Comparison of ENCODE assay signal across 9 cellular contexts in the genomic region with DNA sequence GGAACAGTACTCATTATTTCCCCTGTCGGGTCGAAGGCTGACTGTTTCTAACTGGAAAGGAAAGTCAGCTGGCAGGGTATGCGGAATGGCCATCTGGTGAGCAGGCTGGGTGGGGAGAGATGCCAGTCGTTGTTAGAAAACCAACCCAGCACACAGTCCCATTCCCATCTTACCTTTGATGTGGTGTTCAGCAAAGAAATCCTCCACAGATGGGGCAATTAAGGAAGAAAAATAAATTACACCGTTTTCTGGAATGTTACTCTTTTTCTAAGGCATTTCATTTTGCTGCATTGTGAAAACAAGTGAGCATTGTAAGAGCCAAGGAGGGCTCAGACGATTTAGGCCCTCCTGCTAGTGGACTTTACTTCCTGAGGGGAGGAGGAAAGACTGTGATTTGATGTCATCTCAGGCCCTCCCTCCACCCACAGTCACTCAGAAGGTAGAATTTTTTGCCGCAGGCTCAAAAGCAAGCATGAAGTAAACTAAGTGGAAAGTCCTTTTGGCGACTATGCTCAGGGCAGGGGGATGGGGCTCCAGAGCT.
DNase-seq lines count a peak whose midpoint lies in the region; ATAC-seq and TF ChIP-seq lines count a peak whose summit lies in the region.
"Had no signal": no experiment of that assay in that cellular context is flagged by ENCODE, and none has a peak within 500 bp of the region (broad histone marks: within the 10 kb centered on the region; RNA-seq: fewer than 3 reads in every experiment).

Gene SLC16A4 (minus strand): TSS at position 335 of the 541 bp plus-strand sequence. CDS start 1,703 bp downstream, outside the sequence.

- ATAC-seq in HG03175 (IDR thresholded peaks at IDR 0.05; ENCODE audit: unreplicated experiment), result no peak

- CTCF ChIA-PET in RWPE1 (lab: Yijun Ruan, JAX), result no interaction called here

- TF ChIP-seq CTCF in AG10803 (conservative IDR thresholded peaks at IDR 0.05; ENCODE audit: low read length), result no peak
- TF ChIP-seq CTCF in RWPE1 (conservative IDR thresholded peaks at IDR 0.05; ENCODE audit: low read depth), result no peak
- TF ChIP-seq CTCF in fibroblast of mammary gland (conservative IDR thresholded peaks at IDR 0.05; ENCODE audit: control insufficient read depth, insufficient read depth, low read depth, low read length), result no peak

- DNase-seq in AG10803 (ENCODE audit: low read depth) (peak; percentile 94), RWPE1 (ENCODE audit: low spot score) (peak; percentile 19), fibroblast of mammary gland (ENCODE audit: low read depth) (peak; percentile 64), non-pigmented ciliary epithelial cell (ENCODE audit: low read depth) (peak; percentile 35), NOMO-1 treated with dmso at 0.1 percent for 144 hours (lab: John Stamatoyannopoulos, UW; ENCODE audit: unreplicated experiment) (no peak)
- DNase-seq in activated effector memory CD4-positive, alpha-beta T cell treated with Interleukin-2 at 50 U/mL for 16 hours, result no peak
- no peak for DNase-seq in activated naive CD4-positive, alpha-beta T cell treated with anti-CD3 and anti-CD28 coated beads, Interleukin-2, amount 50 U/mL, for 16 hours
- DNase-seq: GDM1 had no signal

- POLR2A ChIA-PET in RWPE1 (lab: Yijun Ruan, JAX; ENCODE audit: low non-redundant PET), result no interaction called here

- H3K27ac ChIP-seq in RWPE1, result no peak within 1 kb of the TSS

- peak within 1 kb of the TSS; percentile 21 for H3K4me3 ChIP-seq in AG10803 (ENCODE audit: low read length)
- H3K4me3 ChIP-seq in fibroblast of mammary gland (ENCODE audit: control insufficient read depth, low read depth, low read length), result peak within 1 kb of the TSS; percentile 27

Comparison
In these comparisons a context has a peak if more than half of its experiments do, and no peak if none do; other contexts are left out.
1. DNase-seq: peak in AG10803 (single experiment), RWPE1 (single experiment), fibroblast of mammary gland (single experiment) and non-pigmented ciliary epithelial cell (single experiment); none in activated effector memory CD4-positive, alpha-beta T cell treated with Interleukin-2 at 50 U/mL for 16 hours (single experiment), activated naive CD4-positive, alpha-beta T cell treated with anti-CD3 and anti-CD28 coated beads, Interleukin-2, amount 50 U/mL, for 16 hours (single experiment) and NOMO-1 treated with dmso at 0.1 percent for 144 hours (single experiment).